18 cellular contexts compared by ENCODE assay signal in genomic region chrX:103183912-103184311, GRCh38.
"Had no signal": no experiment of that assay in that cellular context is flagged by ENCODE, and none has a peak within 500 bp of the region (broad histone marks: within the 10 kb centered on the region; RNA-seq: fewer than 3 reads in every experiment).

No MANE protein-coding gene starts in this region.

- H3K36me3 Mint-ChIP-seq: activated CD8-positive, alpha-beta memory T cell treated with anti-CD3 and anti-CD28 coated beads, Interleukin-2, amount 10 ng/mL, durations not matched to agents 7 days and 5 days; activated naive CD4-positive, alpha-beta T cell treated with anti-CD3 and anti-CD28 coated beads, Interleukin-2, amount 50 U/mL, for 72 hours; brain; memory B cell had no signal

- H3K4me3 Mint-ChIP-seq: activated CD8-positive, alpha-beta memory T cell treated with anti-CD3 and anti-CD28 coated beads, Interleukin-2, amount 10 ng/mL, durations not matched to agents 7 days and 5 days; activated T-cell treated with anti-CD3 and anti-CD28 coated beads, Interleukin-2, amount 50 U/mL, for 4 hours; brain; dendritic cell treated with granulocyte-macrophage colony-stimulating factor and Interleukin-4, amounts not matched to agents 40 ng/mL and 50 ng/mL, for 4 days; effector memory CD8-positive, alpha-beta T cell; memory B cell; nephron progenitor cell had no signal

- H3K27me3 Mint-ChIP-seq: dendritic cell treated with granulocyte-macrophage colony-stimulating factor and Interleukin-4, amounts not matched to agents 40 ng/mL and 50 ng/mL, for 4 days; memory B cell had no signal

- ATAC-seq: activated CD4-positive, CD25-positive, alpha-beta regulatory T cell treated with anti-CD3 and anti-CD28 coated beads, Interleukin-2, amount 50 U/mL, for 24 hours; activated CD8-positive, alpha-beta memory T cell treated with anti-CD3 and anti-CD28 coated beads, Interleukin-2, amount 10 ng/mL, durations not matched to agents 7 days and 5 days; activated naive CD4-positive, alpha-beta T cell treated with anti-CD3 and anti-CD28 coated beads, Interleukin-2, amount 50 U/mL, for 72 hours; activated T-cell treated with anti-CD3 and anti-CD28 coated beads, Interleukin-2, amount 50 U/mL, for 4 hours; effector memory CD8-positive, alpha-beta T cell; psoas muscle; sciatic nerve; stimulated activated naive CD8-positive, alpha-beta T cell treated with anti-CD3 and anti-CD28 coated beads, Interleukin-15, Interleukin-2, amounts not matched to agents 100 U/mL and 50 U/mL, for 24 hours had no signal

- DNase-seq: activated CD4-positive, alpha-beta T cell treated with anti-CD3 and anti-CD28 coated beads, Interleukin-2, amount 50 U/mL, for 48 hours; activated CD8-positive, alpha-beta memory T cell treated with anti-CD3 and anti-CD28 coated beads, Interleukin-2, amount 10 ng/mL, durations not matched to agents 7 days and 5 days; activated effector memory CD4-positive, alpha-beta T cell treated with anti-CD3 and anti-CD28 coated beads, Interleukin-2, amount 50 U/mL, for 16 hours; activated T-cell treated with anti-CD3 and anti-CD28 coated beads, Interleukin-2, amount 50 U/mL, for 4 hours; amniotic stem cell; cerebellar nuclear complex; effector memory CD8-positive, alpha-beta T cell; nephron progenitor cell; psoas muscle; stimulated activated CD4-positive, alpha-beta T cell treated with anti-CD3 and anti-CD28 coated beads, Interleukin-2, amount 100 ng/mL, for 24 hours; stimulated activated naive CD8-positive, alpha-beta T cell treated with anti-CD3 and anti-CD28 coated beads, Interleukin-15, Interleukin-2, amounts not matched to agents 100 U/mL and 50 U/mL, for 24 hours; T-helper 2 cell had no signal

- H3K9me3 Mint-ChIP-seq: activated naive CD4-positive, alpha-beta T cell treated with anti-CD3 and anti-CD28 coated beads, Interleukin-2, amount 50 U/mL, for 72 hours; activated T-cell treated with anti-CD3 and anti-CD28 coated beads, Interleukin-2, amount 50 U/mL, for 4 hours; dendritic cell treated with granulocyte-macrophage colony-stimulating factor and Interleukin-4, amounts not matched to agents 40 ng/mL and 50 ng/mL, for 4 days; effector memory CD8-positive, alpha-beta T cell; memory B cell had no signal

- H3K4me3 ChIP-seq: psoas muscle had no signal

- H3K27ac Mint-ChIP-seq: activated CD8-positive, alpha-beta memory T cell treated with anti-CD3 and anti-CD28 coated beads, Interleukin-2, amount 10 ng/mL, durations not matched to agents 7 days and 5 days; activated naive CD4-positive, alpha-beta T cell treated with anti-CD3 and anti-CD28 coated beads, Interleukin-2, amount 50 U/mL, for 72 hours; brain; dendritic cell treated with granulocyte-macrophage colony-stimulating factor and Interleukin-4, amounts not matched to agents 40 ng/mL and 50 ng/mL, for 4 days; effector memory CD8-positive, alpha-beta T cell; memory B cell; nephron progenitor cell had no signal

- H3K4me1 Mint-ChIP-seq: activated CD8-positive, alpha-beta memory T cell treated with anti-CD3 and anti-CD28 coated beads, Interleukin-2, amount 10 ng/mL, durations not matched to agents 7 days and 5 days; memory B cell; nephron progenitor cell had no signal
